1 cellular context compared by ENCODE assay signal in genomic region chr1:194052514-194053333, GRCh38.
TF ChIP-seq lines count a peak whose summit lies in the region.

No MANE protein-coding gene starts in this region.

TF ChIP-seq in GM23338, 12 proteins besides CTCF, POLR2A, EP300 and RAD21 (continued from another document):
- TF ChIP-seq REST (IDR thresholded peaks at IDR 0.05; ENCODE audit: unreplicated experiment), result no peak
TF ChIP-seq in GM23338: peak in this region for 0.
